Comparison of ENCODE assay signal across 9 cellular contexts in genomic region chr3:127598841-127599570, GRCh38. TPM values are rescaled to one million over a fixed set of nuclear protein-coding genes. Genes with fewer than 3 reads are reported as not detected.
DNase-seq lines count a peak whose midpoint lies in the region; ATAC-seq, FAIRE-seq and TF ChIP-seq lines count a peak whose summit lies in the region.
"Had no signal": no experiment of that assay in that cellular context is flagged by ENCODE, and none has a peak within 500 bp of the region (broad histone marks: within the 10 kb centered on the region; RNA-seq: fewer than 3 reads in every experiment).

No MANE protein-coding gene starts in this region.

- H3K27me3 ChIP-seq in RWPE2 (ENCODE audit: insufficient read depth, poor library complexity, severe bottlenecking) (no peaks in the 10 kb centered on the region), skeletal muscle tissue (ENCODE audit: control insufficient read depth in 3 of 3, insufficient read depth in 3 of 3, low read length in 3 of 3) (no peaks in the 10 kb centered on the region), body of pancreas (no peaks in the 10 kb centered on the region)

- H3K9ac ChIP-seq in skeletal muscle tissue (ENCODE audit: low read depth in 1 of 3, low read length in 3 of 3), result peak overlapping the region; percentile 72 to 82 (median 80)

- H3K36me3 ChIP-seq in RWPE2 (ENCODE audit: low read depth), result peaks cover 44% of the 10 kb centered on the region
- H3K36me3 ChIP-seq in skeletal muscle tissue (ENCODE audit: control insufficient read depth in 3 of 3, insufficient read depth in 3 of 3, low read length in 3 of 3), result peaks cover 0 to 10% (median 2%) of the 10 kb centered on the region in 3 donors
- no peaks in the 10 kb centered on the region for H3K36me3 ChIP-seq in body of pancreas (replicated peaks in 1 of 2; ENCODE audit: insufficient read depth in 1 of 2, low read depth in 2 of 2)

- H3K4me3 ChIP-seq in RWPE2 (ENCODE audit: severe bottlenecking) (peak overlapping the region; percentile 55), foreskin fibroblast (ENCODE audit: low read depth in 1 of 2, low read length in 2 of 2) (peak overlapping the region; percentile 54 to 73), skeletal muscle tissue (ENCODE audit: low read length in 3 of 3) (peak overlapping the region; percentile 67 to 81 (median 80)), body of pancreas (no peak overlapping the region)

- no peak for ATAC-seq in RWPE2 (ENCODE audit: low read depth)
- no peak for ATAC-seq in HG02642 (IDR thresholded peaks at IDR 0.05; ENCODE audit: poor library complexity, unreplicated experiment)
- ATAC-seq in body of pancreas, result no peak

- DNase-seq in DMS 273 (lab: John Stamatoyannopoulos, UW; ENCODE audit: unreplicated experiment), result peak; percentile 60
- no peak for DNase-seq in DMS 273 treated with DMSO at 0.1 percent for 48 hours (lab: John Stamatoyannopoulos, UW)
- DNase-seq in RWPE2 (ENCODE audit: low spot score), result no peak
- DNase-seq in foreskin fibroblast, result no peak
- no peak for DNase-seq in body of pancreas
- no peak for DNase-seq in RCC 7860 (ENCODE audit: low spot score)

- FAIRE-seq in RCC 7860 (lab: Jason Lieb, UNC), result no peak
- FAIRE-seq: A204.1 had no signal

- H3K27ac ChIP-seq in RWPE2 (ENCODE audit: poor library complexity, severe bottlenecking) (peak overlapping the region; percentile 46), skeletal muscle tissue (ENCODE audit: low read depth, low read length) (peak overlapping the region; percentile 75), body of pancreas (peak overlapping the region in 2 of 4 donors; percentile 39 to 55)

- 46 to 53% methylated on average over 12 to 14 of the region's 14 CpGs for WGBS in body of pancreas, 2 donors

- H3K4me1 ChIP-seq in RWPE2 (ENCODE audit: insufficient read depth, poor library complexity, severe bottlenecking), result peaks cover 7% of the 10 kb centered on the region
- H3K4me1 ChIP-seq in skeletal muscle tissue (ENCODE audit: control insufficient read depth in 3 of 3, insufficient read depth in 3 of 3, low read length in 3 of 3), result peaks cover 0 to 16% (median 7%) of the 10 kb centered on the region in 3 donors
- H3K4me1 ChIP-seq in body of pancreas, result peaks cover 12% of the 10 kb centered on the region

- TF ChIP-seq CTCF in RWPE2 (IDR thresholded peaks at IDR 0.05; ENCODE audit: poor library complexity, severe bottlenecking), result no peak
- no peak for TF ChIP-seq CTCF in foreskin fibroblast (IDR thresholded peaks at IDR 0.05; ENCODE audit: low read depth, low read length)
- TF ChIP-seq CTCF in body of pancreas (IDR thresholded peaks at IDR 0.05), result no peak

- H3K9me3 ChIP-seq in RWPE2 (ENCODE audit: severe bottlenecking), result no peaks in the 10 kb centered on the region
- H3K9me3 ChIP-seq in skeletal muscle tissue (ENCODE audit: control insufficient read depth in 3 of 3, low read length in 3 of 3), result no peaks in the 10 kb centered on the region
- no peaks in the 10 kb centered on the region for H3K9me3 ChIP-seq in body of pancreas

- TF ChIP-seq POLR2A in body of pancreas (IDR thresholded peaks at IDR 0.05), result no peak

- intact Hi-C loops in body of pancreas (cut with DNase I), result no loop called here

RNA-seq across cellular contexts. Expression of gene MCM2, which starts 0.8 kb away (rescaled TPM):
- 30.3 TPM for total RNA-seq in skeletal muscle tissue
- total RNA-seq in body of pancreas, result 1 to 10 TPM; 3.9 to 5.9 TPM

RNA-seq across cellular contexts. Expression of gene TPRA1, which starts 8.5 kb away (rescaled TPM):
- total RNA-seq in skeletal muscle tissue, result 15.1 TPM
- 10 to 100 TPM; 31.4 to 31.6 TPM for total RNA-seq in body of pancreas

RNA-seq across cellular contexts. Expression of gene PODXL2, which starts 30.0 kb away (rescaled TPM):
- total RNA-seq in skeletal muscle tissue (4.2 TPM), body of pancreas (10 to 100 TPM in 1 of 2 donors, 1 to 10 TPM in 1; 8.3 to 14.2 TPM)

Comparison
In these comparisons a context has a peak if more than half of its experiments do, and no peak if none do; other contexts are left out.
1. H3K4me3 ChIP-seq: peak in RWPE2 (single experiment), foreskin fibroblast (2 of 2) and skeletal muscle tissue (3 of 3); none in body of pancreas (0 of 2).